8 cellular contexts compared by ENCODE assay signal in the genomic region with DNA sequence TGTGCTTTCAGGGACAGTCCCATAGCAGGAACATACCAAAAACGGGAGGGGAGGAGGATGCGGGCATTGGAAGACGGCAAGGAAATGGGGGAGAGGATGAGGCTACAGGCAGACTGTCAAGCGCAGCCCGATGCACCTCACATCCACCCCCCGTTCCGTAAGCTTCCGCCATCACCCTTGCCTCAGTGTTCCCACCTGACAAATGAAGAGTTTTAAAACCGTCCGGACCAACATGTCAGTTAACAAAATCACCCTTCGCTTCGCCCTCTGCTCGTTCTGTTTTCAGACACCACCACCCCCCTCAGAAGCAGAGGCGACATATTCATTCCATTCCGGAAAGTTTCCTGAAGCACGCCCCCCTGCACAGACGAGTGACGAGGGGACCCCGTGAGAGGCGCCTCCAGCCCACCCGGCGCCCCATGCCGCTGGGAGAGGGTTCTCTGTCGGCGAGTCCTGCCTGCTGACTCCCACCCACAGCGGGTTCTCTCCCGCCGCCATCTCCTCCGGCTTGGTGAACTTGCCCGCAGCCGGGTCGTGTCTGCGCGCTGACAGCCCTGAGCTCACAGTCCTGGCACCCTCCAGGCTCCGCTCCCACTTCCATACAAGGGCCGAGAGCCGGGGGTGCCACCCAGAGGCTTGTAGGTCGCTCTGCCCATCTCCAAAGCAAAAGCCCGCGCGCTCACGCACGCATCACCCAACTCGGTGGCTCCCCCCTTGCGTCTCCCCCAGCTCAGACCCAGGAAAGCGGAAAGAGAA. TPM values are rescaled to one million over a fixed set of nuclear protein-coding genes. Genes with fewer than 3 reads are reported as not detected.
A peak's percentile ranks its signal among the peaks of the same experiment; 100 is the strongest.
DNase-seq lines count a peak whose midpoint lies in the region; ATAC-seq and TF ChIP-seq lines count a peak whose summit lies in the region.

No MANE protein-coding gene starts in this region.

- H3K79me1 ChIP-seq in mesendoderm (ENCODE audit: low read length) = peaks cover 3% of the 10 kb centered on the region

- no peak overlapping the region for H3K18ac ChIP-seq in mesendoderm (ENCODE audit: low read length)

- intact Hi-C loops in ascending aorta (cut with DNase I) (loop anchor here (5.0 kb wide), 2 partner anchors 167 to 182 kb away; no protein-coding TSS in a partner anchor), testis (cut with DNase I; ENCODE audit: low total_unique reads) (loop anchor here (10.0 kb wide), 1 partner anchor 80 kb away; no protein-coding TSS in a partner anchor)

- no peak overlapping the region for H4K8ac ChIP-seq in mesendoderm (ENCODE audit: low read depth, low read length)

- H3K79me2 ChIP-seq in mesendoderm (ENCODE audit: control insufficient read depth, insufficient read depth, low read length) = peaks cover 8% of the 10 kb centered on the region

- no peak for TF ChIP-seq CTCF in ascending aorta (IDR thresholded peaks at IDR 0.05)
- TF ChIP-seq CTCF in testis (IDR thresholded peaks at IDR 0.05) = no peak

- no peak overlapping the region for H3K23ac ChIP-seq in mesendoderm (ENCODE audit: low read length)

- no peak overlapping the region for H4K5ac ChIP-seq in mesendoderm (ENCODE audit: low read length)

- no peaks in the 10 kb centered on the region for H3K36me3 ChIP-seq in ascending aorta
- no peaks in the 10 kb centered on the region for H3K36me3 ChIP-seq in mesendoderm (ENCODE audit: control insufficient read depth, insufficient read depth, low read length)
- no peaks in the 10 kb centered on the region for H3K36me3 ChIP-seq in testis (ENCODE audit: low read depth, missing control alignments)

- no peak overlapping the region for H2BK15ac ChIP-seq in mesendoderm (replicated peaks; ENCODE audit: low read depth)

- no peak for ATAC-seq in GM19397 (IDR thresholded peaks at IDR 0.05; ENCODE audit: unreplicated experiment)

- H2BK5ac ChIP-seq in mesendoderm (ENCODE audit: low read length) = no peak overlapping the region

- no peaks in the 10 kb centered on the region for H3K27me3 ChIP-seq in ascending aorta
- peaks cover 9% of the 10 kb centered on the region for H3K27me3 ChIP-seq in mesendoderm (ENCODE audit: insufficient read depth, low read length, poor library complexity)
- no peaks in the 10 kb centered on the region for H3K27me3 ChIP-seq in testis

- no peak overlapping the region for H2AK5ac ChIP-seq in mesendoderm (ENCODE audit: low read length)

- no CpG with 5 or more reads among the region's 46 CpGs for WGBS in mesendoderm (ENCODE audit: extremely low coverage, insufficient coverage, low lambda C conversion rate)
- 3 to 16% methylated on average over 15 to 46 of the region's 46 CpGs for WGBS in testis, 2 donors

- H3K4ac ChIP-seq in mesendoderm (ENCODE audit: low read depth, low read length) = no peak overlapping the region

- H3K4me3 ChIP-seq in ascending aorta (peak overlapping the region; percentile 74 to 86), mesendoderm (ENCODE audit: low read length) (no peak overlapping the region), testis (peak overlapping the region; percentile 60 to 70)

- DNase-seq in NCI-H2081 (lab: John Stamatoyannopoulos, UW) (peak; percentile 34 to 59), NCI-H2081 treated with DMSO at 0.1 percent for 48 hours (lab: John Stamatoyannopoulos, UW) (no peak), ascending aorta (ENCODE audit: low spot score in 2 of 2) (peak in 1 of 2 donors; percentile 93), mesendoderm (peak; percentile 28), testis (peak; percentile 83), HPDE6-E6E7 (ENCODE audit: extremely low spot score) (no peak), NCI-H187 (lab: John Stamatoyannopoulos, UW) (no peak)

- H3K9me3 ChIP-seq in ascending aorta (no peaks in the 10 kb centered on the region), testis (no peaks in the 10 kb centered on the region)

- H3K9ac ChIP-seq in mesendoderm (ENCODE audit: low read length) = peak overlapping the region; percentile 45

- H2BK120ac ChIP-seq in mesendoderm (ENCODE audit: low read depth, low read length) = no peak overlapping the region

- peak overlapping the region; percentile 87 to 93 for H3K27ac ChIP-seq in ascending aorta
- no peak overlapping the region for H3K27ac ChIP-seq in mesendoderm (ENCODE audit: low read depth, low read length)
- H3K27ac ChIP-seq in testis = peak overlapping the region; percentile 28 to 69

- H3K4me1 ChIP-seq in ascending aorta (peaks cover 13 to 44% of the 10 kb centered on the region in 2 donors), mesendoderm (ENCODE audit: control insufficient read depth, low read depth, low read length) (peaks cover 16% of the 10 kb centered on the region), testis (peaks cover 46% of the 10 kb centered on the region)

- no peak for TF ChIP-seq POLR2A in testis (IDR thresholded peaks at IDR 0.05)

- peak overlapping the region; percentile 43 for H3K56ac ChIP-seq in mesendoderm (ENCODE audit: low read length)

- peak overlapping the region; percentile 62 for H3K4me2 ChIP-seq in mesendoderm (ENCODE audit: low read length)

RNA-seq across cellular contexts. Expression of gene IGSF9B, which starts 1.5 kb away (rescaled TPM):
- total RNA-seq in ascending aorta (162 TPM), testis (100 to 1,000 TPM in 1 of 2 donors, 10 to 100 TPM in 1; 71.9 to 119 TPM)
- 8.4 TPM for polyA plus RNA-seq in mesendoderm (2013, experiment 1 of 2)
- polyA plus RNA-seq in mesendoderm (2013, experiment 2 of 2) = 7.0 TPM
- 16.8 TPM for polyA plus RNA-seq in testis (ENCODE audit: insufficient read depth, low read depth, low replicate concordance)

Comparison
In these comparisons a context has a peak if more than half of its experiments do, and no peak if none do; other contexts are left out.
1. DNase-seq: peak in NCI-H2081 (2 of 2), mesendoderm (single experiment) and testis (single experiment); none in NCI-H2081 treated with DMSO at 0.1 percent for 48 hours (single experiment), HPDE6-E6E7 (single experiment) and NCI-H187 (0 of 2).